Comparison of ENCODE assay signal across 25 cellular contexts in the genomic region with DNA sequence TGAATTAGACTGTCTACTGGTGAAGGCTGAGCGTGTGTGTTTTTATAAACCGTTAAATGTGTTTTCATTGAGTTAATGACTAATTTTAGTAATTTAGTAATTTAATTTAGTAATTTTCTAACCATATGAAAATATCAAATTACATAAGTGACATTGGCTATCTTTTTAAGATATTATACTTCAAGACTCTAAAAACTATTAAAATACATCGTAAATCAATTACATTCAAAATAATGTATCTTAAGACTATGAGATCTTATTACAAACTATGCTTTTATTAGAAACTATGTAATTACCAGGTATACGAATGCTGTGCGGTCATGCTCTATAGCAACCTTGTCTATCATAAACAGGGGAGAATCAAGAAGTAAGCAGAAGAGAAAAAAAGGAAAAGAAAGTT.
"Had no signal": no experiment of that assay in that cellular context is flagged by ENCODE, and none has a peak within 500 bp of the region (broad histone marks: within the 10 kb centered on the region; RNA-seq: fewer than 3 reads in every experiment).

No MANE protein-coding gene starts in this region.

- H3K27ac ChIP-seq: left ventricle myocardium inferior, neural progenitor cell, neutrophil, right atrium auricular region, right lobe of liver, stomach, thoracic aorta, tibial artery, upper lobe of right lung had no signal

- H3K9me3 ChIP-seq: left ventricle myocardium inferior, neutrophil, right atrium auricular region, right lobe of liver, stomach, thoracic aorta, tibial artery, upper lobe of right lung had no signal

- H3K36me3 ChIP-seq: left ventricle myocardium inferior, neural progenitor cell, neutrophil, right atrium auricular region, right lobe of liver, thoracic aorta, tibial artery, upper lobe of right lung had no signal

- ATAC-seq: natural killer cell; right lobe of liver; stimulated activated naive B cell treated with anti-CD40 and anti-IgM and Interleukin-4, amounts not matched to agents 10 μg/mL and 1 μg/mL and 100 μg/mL, for 72 hours; stimulated activated naive CD8-positive, alpha-beta T cell treated with anti-CD3 and anti-CD28 coated beads, Interleukin-15, Interleukin-2, amounts not matched to agents 100 U/mL and 50 U/mL, for 24 hours; upper lobe of right lung had no signal

- H3K27me3 ChIP-seq: neural progenitor cell, neutrophil, right atrium auricular region, right lobe of liver, stomach, tibial artery, upper lobe of right lung had no signal

- H3K4me3 ChIP-seq: left ventricle myocardium inferior, lung, neural progenitor cell, right atrium auricular region, right lobe of liver, smooth muscle cell, stomach, thoracic aorta, tibial artery, upper lobe of right lung had no signal

- H3K4me1 ChIP-seq: neural progenitor cell, right atrium auricular region, right lobe of liver, stomach, tibial artery, upper lobe of right lung had no signal

- DNase-seq: hypothalamus; immature natural killer cell; left ventricle myocardium inferior; mesendoderm; naive B cell; natural killer cell; nephron progenitor cell; occipital lobe; right lobe of liver; stimulated activated CD4-positive, alpha-beta T cell treated with anti-CD3 and anti-CD28 coated beads, Interleukin-1b, Interleukin-23, amount 100 ng/mL, for 48 hours; stimulated activated CD4-positive, alpha-beta T cell treated with anti-CD3 and anti-CD28 coated beads, Interleukin-2, amount 100 ng/mL, for 48 hours; stimulated activated naive B cell treated with anti-CD40 and anti-IgM and Interleukin-4, amounts not matched to agents 10 μg/mL and 1 μg/mL and 100 μg/mL, for 72 hours; stimulated activated naive CD8-positive, alpha-beta T cell treated with anti-CD3 and anti-CD28 coated beads, Interleukin-15, Interleukin-2, amounts not matched to agents 100 U/mL and 50 U/mL, for 24 hours; stomach; tibial artery; trophoblast cell; upper lobe of right lung had no signal

- FAIRE-seq: islet of Langerhans, urothelium cell line had no signal
